ENCODE assay signal across 1 cellular context in genomic region chr6:136952714-136953260, GRCh38.
A peak's percentile ranks its signal among the peaks of the same experiment; 100 is the strongest.
TF ChIP-seq lines count a peak whose summit lies in the region.

No MANE protein-coding gene starts in this region.

TF ChIP-seq in HEK293, 187 proteins besides CTCF, POLR2A, EP300 and RAD21 (continued from another document):
- no peak for TF ChIP-seq ZNF510 (tag by site-specific recombination; IDR thresholded peaks at IDR 0.05; ENCODE audit: insufficient replicate concordance)
- no peak; the same call in 1 of the 2 replicates for TF ChIP-seq PRDM6 (tag by site-specific recombination; IDR thresholded peaks at IDR 0.05)
- TF ChIP-seq ZNF394 (tag by site-specific recombination; IDR thresholded peaks at IDR 0.05; ENCODE audit: borderline replicate concordance): no peak
- TF ChIP-seq ZNF544 (tag by site-specific recombination; IDR thresholded peaks at IDR 0.05): no peak
- no peak for TF ChIP-seq ZNF37A (tag by site-specific recombination; IDR thresholded peaks at IDR 0.05)
- peak; percentile 80 for TF ChIP-seq ZNF596 (tag by site-specific recombination; IDR thresholded peaks at IDR 0.05)
- no peak for TF ChIP-seq ZNF280C (tag by site-specific recombination; IDR thresholded peaks at IDR 0.05)
- no peak for TF ChIP-seq HOXA7 (CRISPR knock-in tag; IDR thresholded peaks at IDR 0.05; ENCODE audit: borderline replicate concordance)
- TF ChIP-seq PBX3 (CRISPR knock-in tag; IDR thresholded peaks at IDR 0.05): no peak
- peak; percentile 50 for TF ChIP-seq ZNF366 (tag by site-specific recombination; conservative IDR thresholded peaks at IDR 0.05)
- TF ChIP-seq ATF2 (tag by site-specific recombination; IDR thresholded peaks at IDR 0.05; ENCODE audit: low read depth): no peak
- no peak for TF ChIP-seq MZF1 (tag by site-specific recombination; IDR thresholded peaks at IDR 0.05; ENCODE audit: borderline replicate concordance)
- TF ChIP-seq ZNF302 (tag by site-specific recombination; IDR thresholded peaks at IDR 0.05; ENCODE audit: low read depth): no peak
TF ChIP-seq in HEK293: peak in this region for 11.
